Comparison of ENCODE assay signal across 1 cellular context in genomic region chr3:153753035-153753434, GRCh38.
TF ChIP-seq lines count a peak whose summit lies in the region.

No MANE protein-coding gene starts in this region.

TF ChIP-seq in GM23338, 12 proteins besides CTCF, POLR2A, EP300 and RAD21 (continued from another document):
- TF ChIP-seq ETS1 (IDR thresholded peaks at IDR 0.05) = no peak
- TF ChIP-seq POLR2AphosphoS5 (IDR thresholded peaks at IDR 0.05; ENCODE audit: low read depth) = no peak
- no peak for TF ChIP-seq CREB1 (CRISPR knock-in tag; IDR thresholded peaks at IDR 0.05; ENCODE audit: low read depth)
- TF ChIP-seq EZH2phosphoT487 (IDR thresholded peaks at IDR 0.05; ENCODE audit: unreplicated experiment) = no peak
